Comparison of ENCODE assay signal across 22 cellular contexts in the genomic region with DNA sequence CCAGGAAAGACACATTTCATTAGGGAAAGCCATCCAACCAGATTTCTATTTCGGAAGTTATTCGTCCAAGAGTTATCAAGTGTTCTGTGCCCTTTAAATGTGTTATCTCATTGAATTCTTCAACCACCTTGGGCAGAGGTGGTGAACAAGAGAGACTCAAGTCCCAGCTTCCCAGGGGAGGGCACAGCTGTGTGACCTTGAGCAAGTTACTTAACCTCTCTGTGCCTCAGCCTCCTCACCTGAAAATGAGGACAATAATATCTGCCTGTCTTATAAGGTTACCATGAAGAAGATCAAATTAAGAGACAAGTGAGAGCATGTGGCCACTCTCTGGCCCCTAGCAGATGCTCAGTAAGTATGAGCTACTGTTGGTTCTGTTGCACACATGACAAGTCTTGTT.
"Had no signal": no experiment of that assay in that cellular context is flagged by ENCODE, and none has a peak within 500 bp of the region (broad histone marks: within the 10 kb centered on the region; RNA-seq: fewer than 3 reads in every experiment).

No MANE protein-coding gene starts in this region.

- DNase-seq: effector CD4-positive, alpha-beta T cell; foreskin fibroblast; gastrocnemius medialis; natural killer cell; pancreas; retina; stimulated activated CD4-positive, alpha-beta T cell treated with anti-CD3 and anti-CD28 coated beads, Interleukin-12 subunit alpha, Interleukin-12 subunit beta, amount 100 ng/mL, for 4 hours; stimulated activated CD4-positive, alpha-beta T cell treated with anti-CD3 and anti-CD28 coated beads, Interleukin-2, amount 100 ng/mL, for 24 hours; stimulated activated CD4-positive, alpha-beta T cell treated with anti-CD3 and anti-CD28 coated beads, Interleukin-4, amount 100 ng/mL, for 24 hours; stimulated activated naive B cell treated with anti-CD40 and anti-IgM and Interleukin-4, amounts not matched to agents 10 μg/mL and 1 μg/mL and 100 μg/mL, for 72 hours; transverse colon; upper lobe of right lung; uterus had no signal

- H3K4me2 ChIP-seq: smooth muscle cell had no signal

- ATAC-seq: esophagus mucosa; gastrocnemius medialis; left lobe of liver; natural killer cell; pancreas; sciatic nerve; stimulated activated naive B cell treated with anti-CD40 and anti-IgM and Interleukin-4, amounts not matched to agents 10 μg/mL and 1 μg/mL and 100 μg/mL, for 72 hours; upper lobe of right lung had no signal

- H3K4me3 ChIP-seq: dorsolateral prefrontal cortex, gastrocnemius medialis, lung, pancreas, smooth muscle cell, transverse colon, upper lobe of right lung, uterus had no signal

- FAIRE-seq: keratinocyte, pancreas had no signal

- H3K4me1 ChIP-seq: gastrocnemius medialis, pancreas, transverse colon, upper lobe of right lung, uterus had no signal

- H3K36me3 ChIP-seq: gastrocnemius medialis, neutrophil, pancreas, transverse colon, upper lobe of right lung, uterus had no signal

- H3K27ac ChIP-seq: dorsolateral prefrontal cortex, epithelial cell of prostate, gastrocnemius medialis, neutrophil, pancreas, transverse colon, upper lobe of right lung, uterus had no signal

- H3K9me3 ChIP-seq: gastrocnemius medialis, neutrophil, pancreas, transverse colon, upper lobe of right lung, uterus had no signal

- H3K27me3 ChIP-seq: dorsolateral prefrontal cortex, gastrocnemius medialis, neutrophil, pancreas, transverse colon, upper lobe of right lung, uterus had no signal
